ENCODE assay signal across 25 cellular contexts in genomic region chr6:155269765-155270164, GRCh38. TPM values are rescaled to one million over a fixed set of nuclear protein-coding genes. Genes with fewer than 3 reads are reported as not detected.
"Had no signal": no experiment of that assay in that cellular context is flagged by ENCODE, and none has a peak within 500 bp of the region (broad histone marks: within the 10 kb centered on the region; RNA-seq: fewer than 3 reads in every experiment).

No MANE protein-coding gene starts in this region.

- H3K4me3 ChIP-seq: body of pancreas, cardiac muscle cell, left lung, ovary, SK-N-MC had no signal

- H3K27ac ChIP-seq: body of pancreas, cardiac muscle cell, foreskin keratinocyte, left lung, neutrophil, ovary, SK-N-MC had no signal

- H3K36me3 Mint-ChIP-seq: natural killer cell had no signal

- H3K4me1 ChIP-seq: body of pancreas, left lung had no signal

- H3K36me3 ChIP-seq: ovary had no signal

- H3K27me3 Mint-ChIP-seq: activated naive CD4-positive, alpha-beta T cell treated with anti-CD3 and anti-CD28 coated beads, Interleukin-2, amount 50 U/mL, for 24 hours had no signal

- H3K27ac Mint-ChIP-seq: activated naive CD4-positive, alpha-beta T cell treated with anti-CD3 and anti-CD28 coated beads, Interleukin-2, amount 50 U/mL, for 24 hours; natural killer cell had no signal

- DNase-seq: activated CD4-positive, alpha-beta T cell treated with anti-CD3 and anti-CD28 coated beads, Interleukin-2, amount 50 U/mL, for 48 hours; activated gamma-delta T cell treated with Interleukin-2 at 50 U/mL for 16 hours; body of pancreas; effector CD4-positive, alpha-beta T cell; foreskin keratinocyte; kidney glomerular epithelial cell; left lung; mammary epithelial cell; natural killer cell; ovary; small intestine; stimulated activated CD4-positive, alpha-beta T cell treated with anti-CD3 and anti-CD28 coated beads, Interleukin-15, amount 100 ng/mL, for 24 hours; stimulated activated CD8-positive, alpha-beta memory T cell treated with anti-CD3 and anti-CD28 coated beads, Interleukin-4, amount 100 ng/mL, for 48 hours; stimulated activated naive CD4-positive, alpha-beta T cell treated with Interleukin-2 at 50 U/mL for 16 hours; SW 1271 had no signal

- H3K9me3 Mint-ChIP-seq: activated naive CD4-positive, alpha-beta T cell treated with anti-CD3 and anti-CD28 coated beads, Interleukin-2, amount 50 U/mL, for 24 hours; natural killer cell had no signal

- H3K9me3 ChIP-seq: body of pancreas, left lung, neutrophil, ovary had no signal

- H3K27me3 ChIP-seq: body of pancreas, foreskin keratinocyte, left lung, neutrophil, ovary had no signal

- H3K4me3 Mint-ChIP-seq: activated naive CD4-positive, alpha-beta T cell treated with anti-CD3 and anti-CD28 coated beads, Interleukin-2, amount 50 U/mL, for 24 hours; natural killer cell had no signal

RNA-seq across cellular contexts. Expression of gene CLDN20, which starts 6.0 kb away (rescaled TPM):
- total RNA-seq: body of pancreas; cardiac muscle cell; chondrocyte; foreskin keratinocyte; glomerular endothelial cell; left lung; natural killer cell; ovary; T-helper 2 cell treated with Interferon-gamma antibody and Interleukin-4, amounts not matched to agents 100 ng/mL and 5 ng/mL, for 36 hours; ureter had no signal
- polyA plus RNA-seq: esophagus, foreskin keratinocyte, mammary epithelial cell, ovary, small intestine, thymus had no signal
